In genomic region chr19:15129856-15130580, GRCh38 we compare ENCODE assay signal across 13 cellular contexts. TPM values are rescaled to one million over a fixed set of nuclear protein-coding genes. Genes with fewer than 3 reads are reported as not detected.
DNase-seq lines count a peak whose midpoint lies in the region; ATAC-seq, FAIRE-seq and TF ChIP-seq lines count a peak whose summit lies in the region.
"Had no signal": no experiment of that assay in that cellular context is flagged by ENCODE, and none has a peak within 500 bp of the region (broad histone marks: within the 10 kb centered on the region; RNA-seq: fewer than 3 reads in every experiment).

No MANE protein-coding gene starts in this region.

- H3K4me1 ChIP-seq in keratinocyte (ENCODE audit: control insufficient read depth, extremely low read depth, insufficient read depth, low read length), result peaks cover 8% of the 10 kb centered on the region

- peak overlapping the region; percentile 48 for H3K27ac ChIP-seq in keratinocyte (ENCODE audit: control insufficient read depth, insufficient read depth, low read length)
- H3K27ac ChIP-seq: cardiac muscle cell had no signal

- peak overlapping the region; percentile 45 for H2AFZ ChIP-seq in keratinocyte (ENCODE audit: control insufficient read depth, low read length)

- H4K20me1 ChIP-seq in keratinocyte (ENCODE audit: control insufficient read depth, extremely low read depth, insufficient read depth, low read length), result no peaks in the 10 kb centered on the region

- H3K4me2 ChIP-seq in keratinocyte (ENCODE audit: control insufficient read depth, extremely low read depth, insufficient read depth, low read depth, low read length), result peak overlapping the region; percentile 10

- no peaks in the 10 kb centered on the region for H3K9me1 ChIP-seq in keratinocyte (ENCODE audit: control insufficient read depth, extremely low read depth, insufficient read depth, low read length)

- peak; percentile 84 for FAIRE-seq in keratinocyte (lab: Jason Lieb, UNC)
- FAIRE-seq: A204.1, frontal cortex, G401.6 had no signal

- TF ChIP-seq CTCF in keratinocyte (optimal IDR thresholded peaks at IDR 0.05 in 1 of 3, IDR thresholded peaks at IDR 0.05 in 1 of 3, conservative IDR thresholded peaks at IDR 0.05 in 1 of 3; ENCODE audit: extremely low read depth in 1 of 3, insufficient read depth in 2 of 3, low read length in 3 of 3), result no peak

- H3K36me3 ChIP-seq in keratinocyte (ENCODE audit: control insufficient read depth in 2 of 2, extremely low read depth in 1 of 2, insufficient read depth in 2 of 2, low read length in 2 of 2), result no peaks in the 10 kb centered on the region
- H3K36me3 ChIP-seq: cardiac muscle cell had no signal

- DNase-seq in NCI-H82 (lab: John Stamatoyannopoulos, UW) (peak; percentile 30), NCI-H82 treated with DMSO at 0.1 percent for 48 hours (lab: John Stamatoyannopoulos, UW; ENCODE audit: unreplicated experiment) (no peak), activated T-cell treated with anti-CD3 and anti-CD28 coated beads for 4 hours (peak; percentile 39), keratinocyte (ENCODE audit: low read depth, low spot score) (peak; percentile 33), Kasumi-1 (lab: John Stamatoyannopoulos, UW) (no peak), AG08395 (ENCODE audit: low spot score) (no peak), cerebellar nuclear complex (lab: John Stamatoyannopoulos, UW) (no peak)
- DNase-seq in stimulated activated naive CD8-positive, alpha-beta T cell treated with anti-CD3 and anti-CD28 coated beads, Interleukin-15, Interleukin-2, amounts not matched to agents 100 U/mL and 50 U/mL, for 24 hours, result peak; percentile 48
- DNase-seq: NCI-H187 treated with DMSO at 0.1 percent for 48 hours had no signal

- no peak for ATAC-seq in stimulated activated naive CD8-positive, alpha-beta T cell treated with anti-CD3 and anti-CD28 coated beads, Interleukin-15, Interleukin-2, amounts not matched to agents 100 U/mL and 50 U/mL, for 24 hours

- H3K4me3 ChIP-seq in keratinocyte (ENCODE audit: control insufficient read depth in 2 of 3, extremely low read depth in 1 of 3, insufficient read depth in 2 of 3, low read depth in 1 of 3, low read length in 3 of 3), result no peak overlapping the region
- H3K4me3 ChIP-seq: cardiac muscle cell had no signal

- H3K9ac ChIP-seq in keratinocyte (ENCODE audit: control insufficient read depth, extremely low read depth, insufficient read depth, low read length), result no peak overlapping the region

- no peaks in the 10 kb centered on the region for H3K79me2 ChIP-seq in keratinocyte (ENCODE audit: control insufficient read depth, insufficient read depth, low read length)

- dilution Hi-C loops in keratinocyte (cut with MboI; ENCODE audit: extremely low pct_ligation_motif_present, low sequenced_read_pairs), result no loop called here

- H3K27me3 ChIP-seq in keratinocyte (ENCODE audit: control insufficient read depth, extremely low read depth, insufficient read depth, low read length), result no peaks in the 10 kb centered on the region
- H3K27me3 ChIP-seq: cardiac muscle cell had no signal

- H3K9me3 ChIP-seq in keratinocyte (ENCODE audit: control insufficient read depth, low read depth, low read length), result no peaks in the 10 kb centered on the region

RNA-seq across cellular contexts. Expression of gene SYDE1, which starts 22.8 kb away (rescaled TPM):
- 5.8 to 8.8 TPM (median 6.4 TPM) in 3 replicates for polyA plus RNA-seq in keratinocyte
- polyA plus RNA-seq in keratinocyte (2011; ENCODE audit: low read depth), result 0.34 TPM
- polyA plus RNA-seq in keratinocyte (2011; cell fraction: cytosol; rRNA removed), result 3.5 and 9.1 TPM in 2 replicates
- 12.5 and 17.8 TPM in 2 replicates for polyA plus RNA-seq in keratinocyte (2011; cell fraction: nucleus; rRNA removed)
- 0.87 and 10.6 TPM in 2 replicates for polyA plus RNA-seq in keratinocyte (2012; ENCODE audit: low replicate concordance)
- polyA minus RNA-seq in keratinocyte, result 4.9 to 11.6 TPM (median 5.7 TPM) in 3 replicates
- polyA minus RNA-seq in keratinocyte (2011; cell fraction: cytosol; rRNA and poly(A)+ RNA removed), result 21.3 TPM
- 7.0 and 7.4 TPM in 2 replicates for polyA minus RNA-seq in keratinocyte (2011; cell fraction: nucleus; rRNA and poly(A)+ RNA removed)

RNA-seq across cellular contexts. Expression of gene OR1I1, which starts 48.0 kb away (rescaled TPM):
- polyA plus RNA-seq in keratinocyte, result not detected in 3 replicates
- not detected for polyA plus RNA-seq in keratinocyte (2011; ENCODE audit: low read depth)
- not detected in 2 replicates for polyA plus RNA-seq in keratinocyte (2011; cell fraction: cytosol; rRNA removed)
- polyA plus RNA-seq in keratinocyte (2011; cell fraction: nucleus; rRNA removed), result not detected in 2 replicates
- not detected in 2 replicates for polyA plus RNA-seq in keratinocyte (2012; ENCODE audit: low replicate concordance)
- not detected in 3 replicates for polyA minus RNA-seq in keratinocyte
- polyA minus RNA-seq in keratinocyte (2011; cell fraction: cytosol; rRNA and poly(A)+ RNA removed), result not detected
- not detected in 2 replicates for polyA minus RNA-seq in keratinocyte (2011; cell fraction: nucleus; rRNA and poly(A)+ RNA removed)
- polyA plus RNA-seq: cardiac muscle cell had no signal

Comparison
In these comparisons a context has a peak if more than half of its experiments do, and no peak if none do; other contexts are left out.
1. DNase-seq: peak in NCI-H82 (single experiment), activated T-cell treated with anti-CD3 and anti-CD28 coated beads for 4 hours (single experiment), keratinocyte (single experiment) and stimulated activated naive CD8-positive, alpha-beta T cell treated with anti-CD3 and anti-CD28 coated beads, Interleukin-15, Interleukin-2, amounts not matched to agents 100 U/mL and 50 U/mL, for 24 hours (single experiment); none in NCI-H82 treated with DMSO at 0.1 percent for 48 hours (single experiment), Kasumi-1 (0 of 2), AG08395 (single experiment) and cerebellar nuclear complex (0 of 2).